Comparison of ENCODE assay signal across 8 cellular contexts in genomic region chr2:54724150-54724559, GRCh38. TPM values are rescaled to one million over a fixed set of nuclear protein-coding genes. Genes with fewer than 3 reads are reported as not detected.
A peak's percentile ranks its signal among the peaks of the same experiment; 100 is the strongest.
DNase-seq lines count a peak whose midpoint lies in the region; ATAC-seq and TF ChIP-seq lines count a peak whose summit lies in the region.

No MANE protein-coding gene starts in this region.

- H3K36me3 Mint-ChIP-seq in GM23338 (ENCODE audit: low read depth): no peaks in the 10 kb centered on the region; the same call in 2 of the 3 replicates

- no peak for TF ChIP-seq POLR2A in gastroesophageal sphincter (IDR thresholded peaks at IDR 0.05)

- peaks cover 6% of the 10 kb centered on the region for H3K4me1 Mint-ChIP-seq in GM23338

- H3K4me1 ChIP-seq in GM23338 (ENCODE audit: insufficient read depth): peaks cover 6% of the 10 kb centered on the region
- H3K4me1 ChIP-seq in gastroesophageal sphincter: peaks cover 0 to 27% (median 6%) of the 10 kb centered on the region in 3 donors

- no peaks in the 10 kb centered on the region for H3K79me2 ChIP-seq in GM23338 (replicated peaks; ENCODE audit: insufficient read depth)
- peaks cover 11% of the 10 kb centered on the region; the same call in 1 of the 2 replicates for H3K79me2 ChIP-seq in SU-DHL-6 (ENCODE audit: insufficient read depth, low read length)

- H3K27me3 ChIP-seq in GM23338 (ENCODE audit: insufficient read depth) (peaks cover 41% of the 10 kb centered on the region), SU-DHL-6 (ENCODE audit: low read length) (no peaks in the 10 kb centered on the region), gastroesophageal sphincter (peaks cover 9% of the 10 kb centered on the region)

- peak overlapping the region; percentile 81 for H3K4me3 ChIP-seq in GM23338
- peak overlapping the region; percentile 61 for H3K4me3 ChIP-seq in SU-DHL-6 (ENCODE audit: insufficient read depth, low read length, poor library complexity, severe bottlenecking)
- peak overlapping the region; percentile 72 to 87 for H3K4me3 ChIP-seq in gastroesophageal sphincter
- H3K4me3 ChIP-seq in skin epidermis: peak overlapping the region; percentile 64 to 90 (median 71)

- peak overlapping the region; percentile 82 for H3K4me3 Mint-ChIP-seq in GM23338

- peaks cover 36% of the 10 kb centered on the region for H3K27me3 Mint-ChIP-seq in GM23338 (ENCODE audit: insufficient read depth, low read depth, poor library complexity)

- H3K4me2 ChIP-seq in GM23338 (peak overlapping the region; percentile 100), SU-DHL-6 (ENCODE audit: low read depth, low read length, poor library complexity, severe bottlenecking) (peak overlapping the region; percentile 84)

- TF ChIP-seq CTCF in GM23338 (conservative IDR thresholded peaks at IDR 0.05; ENCODE audit: low read depth in 2 of 2) (no peak), SU-DHL-6 (IDR thresholded peaks at IDR 0.05; ENCODE audit: insufficient read depth, low read length, poor library complexity, severe bottlenecking) (no peak), gastroesophageal sphincter (IDR thresholded peaks at IDR 0.05) (no peak), GM13976 (IDR thresholded peaks at IDR 0.05; ENCODE audit: borderline replicate concordance, control extremely low read depth, extremely low read depth, insufficient read depth, missing control alignments) (no peak)

- peaks cover 3% of the 10 kb centered on the region; the same call in 1 of the 2 replicates for H3F3A ChIP-seq in GM23338 (replicated peaks; ENCODE audit: low read depth)
- H3F3A ChIP-seq in SU-DHL-6 (ENCODE audit: insufficient read depth): peaks cover 10% of the 10 kb centered on the region; the same call in 1 of the 2 replicates

- no peak for ATAC-seq in GM23338
- no peak for ATAC-seq in gastroesophageal sphincter
- no peak for ATAC-seq in HG02588 (IDR thresholded peaks at IDR 0.05; ENCODE audit: unreplicated experiment)
- ATAC-seq in HG02981 (IDR thresholded peaks at IDR 0.05; ENCODE audit: unreplicated experiment): no peak

- 0 to 4% methylated on average over 5 to 9 of the region's 12 CpGs for WGBS in gastroesophageal sphincter (ENCODE audit: low coverage in 1 of 2), 2 donors

- DNase-seq in GM23338 (ENCODE audit: low spot score) (no peak), GM13976 (ENCODE audit: low spot score) (no peak), SIG-M5 (lab: John Stamatoyannopoulos, UW) (no peak)

- TF ChIP-seq EP300 in gastroesophageal sphincter (IDR thresholded peaks at IDR 0.05): no peak

- H3K27ac Mint-ChIP-seq in GM23338: no peak overlapping the region

- H3K27ac ChIP-seq in GM23338 (ENCODE audit: low read depth): no peak overlapping the region
- peak overlapping the region; percentile 57 for H3K27ac ChIP-seq in SU-DHL-6 (ENCODE audit: low read depth, low read length)
- peak overlapping the region in 3 of 4 donors; percentile 82 to 87 (median 84) for H3K27ac ChIP-seq in gastroesophageal sphincter
- H3K27ac ChIP-seq in skin epidermis: peak overlapping the region in 6 of 21 experiments; percentile 53 to 84 (median 69)

- peak overlapping the region; percentile 73 for H3K9ac ChIP-seq in SU-DHL-6 (ENCODE audit: low read length)

- H3K9me3 ChIP-seq in SU-DHL-6 (ENCODE audit: insufficient read depth, low read length): no peaks in the 10 kb centered on the region
- H3K9me3 ChIP-seq in gastroesophageal sphincter: no peaks in the 10 kb centered on the region

- no peaks in the 10 kb centered on the region; the same call in 1 of the 2 replicates for H4K20me1 ChIP-seq in GM23338 (replicated peaks; ENCODE audit: insufficient read depth)
- no peaks in the 10 kb centered on the region; the same call in 1 of the 2 replicates for H4K20me1 ChIP-seq in SU-DHL-6 (ENCODE audit: low read depth, low read length)

- H2AFZ ChIP-seq in GM23338: peak overlapping the region; percentile 99
- H2AFZ ChIP-seq in SU-DHL-6 (ENCODE audit: low read depth, low read length, severe bottlenecking): peak overlapping the region; percentile 71

- in situ Hi-C loops in GM13976 (cut with MboI; ENCODE audit: low sequenced_read_pairs, unreplicated experiment): loop anchor here (25.0 kb wide), 1 partner anchor 612 kb away; the partner anchor contains the start of gene ACYP2

- H3K9me2 ChIP-seq in GM23338 (ENCODE audit: insufficient read depth): no peaks in the 10 kb centered on the region
- H3K9me2 ChIP-seq in SU-DHL-6 (replicated peaks; ENCODE audit: insufficient read depth, low read length): no peaks in the 10 kb centered on the region

- H3K36me3 ChIP-seq in GM23338 (ENCODE audit: insufficient read depth): no peaks in the 10 kb centered on the region
- H3K36me3 ChIP-seq in SU-DHL-6 (ENCODE audit: low read length): no peaks in the 10 kb centered on the region
- no peaks in the 10 kb centered on the region for H3K36me3 ChIP-seq in gastroesophageal sphincter

- no peaks in the 10 kb centered on the region for H3K9me3 Mint-ChIP-seq in GM23338

TF ChIP-seq in GM23338, 12 proteins besides CTCF, POLR2A, EP300 and RAD21:
- peak; percentile 76 for TF ChIP-seq EZH2 (IDR thresholded peaks at IDR 0.05; ENCODE audit: low read depth, unreplicated experiment)
- no peak for TF ChIP-seq NANOG (IDR thresholded peaks at IDR 0.05; ENCODE audit: borderline replicate concordance)
- no peak for TF ChIP-seq JUNB (IDR thresholded peaks at IDR 0.05; ENCODE audit: unreplicated experiment)
TF ChIP-seq in GM23338: peak in this region for 1.

RNA-seq across cellular contexts. Expression of gene EML6, which starts 0.7 kb away (rescaled TPM):
- total RNA-seq in GM23338 (2014; rRNA removed; shearing (Covaris generic)): 1.1 and 6.2 TPM in 2 replicates
- 1.6 and 2.7 TPM in 2 replicates for polyA plus RNA-seq in GM23338 (2016; fragmentation: Nextera tagmentation; extraction: Ambion mirVana)
- 1 to 10 TPM in 2 of 4 donors, under 1 TPM in 2; 0.62 to 1.5 (median 1.1) TPM for total RNA-seq in gastroesophageal sphincter
